In genomic region chr11:33594188-33594587, GRCh38 we compare ENCODE assay signal across 39 cellular contexts.
"Had no signal": no experiment of that assay in that cellular context is flagged by ENCODE, and none has a peak within 500 bp of the region (broad histone marks: within the 10 kb centered on the region; RNA-seq: fewer than 3 reads in every experiment).

No MANE protein-coding gene starts in this region.

- H3K4me3 Mint-ChIP-seq: activated naive CD4-positive, alpha-beta T cell treated with anti-CD3 and anti-CD28 coated beads for 36 hours; activated naive CD4-positive, alpha-beta T cell treated with anti-CD3 and anti-CD28 coated beads, Interleukin-2, amount 10 ng/mL, durations not matched to agents 7 days and 5 days; activated naive CD4-positive, alpha-beta T cell treated with anti-CD3 and anti-CD28 coated beads, Interleukin-2, amount 50 U/mL, for 24 hours; activated naive CD8-positive, alpha-beta T cell; activated naive CD8-positive, alpha-beta T cell treated with anti-CD3 and anti-CD28 coated beads for 36 hours; activated naive CD8-positive, alpha-beta T cell treated with anti-CD3 and anti-CD28 coated beads, Interleukin-2, amount 10 ng/mL, durations not matched to agents 7 days and 5 days; activated naive CD8-positive, alpha-beta T cell treated with anti-CD3 and anti-CD28 coated beads, Interleukin-2, amount 50 U/mL, for 24 hours; activated T-cell treated with anti-CD3 and anti-CD28 coated beads, Interleukin-2, amount 50 U/mL, for 24 hours; activated T-cell treated with anti-CD3 and anti-CD28 coated beads, Interleukin-2, amount 50 U/mL, for 4 hours; activated T-cell treated with anti-CD3 and anti-CD28 coated beads, Interleukin-2, amount 50 U/mL, for 72 hours; activated T-helper 1 cell treated with anti-CD3 and anti-CD28 coated beads, Interleukin-12 subunit alpha, Interleukin-12 subunit beta, Interleukin-2, Interleukin-4 antibody, amounts not matched to agents 30 ng/mL and 10 ng/mL and 1 ng/mL, durations not matched to agents 14 hours and 24 hours and 36 hours; activated T-helper 17 cell treated with anti-CD3 and anti-CD28 coated beads, Interleukin-2, amount 50 U/mL, for 72 hours; brain; central memory CD8-positive, alpha-beta T cell had no signal

- H3K36me3 Mint-ChIP-seq: activated naive CD4-positive, alpha-beta T cell treated with anti-CD3 and anti-CD28 coated beads, Interleukin-2, amount 10 ng/mL, durations not matched to agents 7 days and 5 days; activated naive CD4-positive, alpha-beta T cell treated with anti-CD3 and anti-CD28 coated beads, Interleukin-2, amount 50 U/mL, for 24 hours; activated naive CD4-positive, alpha-beta T cell treated with anti-CD3 and anti-CD28 coated beads, Interleukin-2, amount 50 U/mL, for 72 hours; activated naive CD8-positive, alpha-beta T cell; activated naive CD8-positive, alpha-beta T cell treated with anti-CD3 and anti-CD28 coated beads for 36 hours; activated naive CD8-positive, alpha-beta T cell treated with anti-CD3 and anti-CD28 coated beads, Interleukin-2, amount 10 ng/mL, durations not matched to agents 7 days and 5 days had no signal

- ATAC-seq: activated naive CD4-positive, alpha-beta T cell treated with anti-CD3 and anti-CD28 coated beads, Interleukin-2, amount 50 U/mL, for 72 hours; activated naive CD8-positive, alpha-beta T cell treated with anti-CD3 and anti-CD28 coated beads, Interleukin-2, amount 50 U/mL, for 24 hours; activated T-cell treated with anti-CD3 and anti-CD28 coated beads, Interleukin-2, amount 50 U/mL, for 4 hours; activated T-cell treated with anti-CD3 and anti-CD28 coated beads, Interleukin-2, amount 50 U/mL, for 72 hours; activated T-helper 17 cell treated with anti-CD3 and anti-CD28 coated beads, Interleukin-2, amount 50 U/mL, for 72 hours; body of pancreas had no signal

- H3K9me3 Mint-ChIP-seq: activated naive CD4-positive, alpha-beta T cell treated with anti-CD3 and anti-CD28 coated beads, Interleukin-2, amount 10 ng/mL, durations not matched to agents 7 days and 5 days; activated naive CD4-positive, alpha-beta T cell treated with anti-CD3 and anti-CD28 coated beads, Interleukin-2, amount 50 U/mL, for 24 hours; activated naive CD4-positive, alpha-beta T cell treated with anti-CD3 and anti-CD28 coated beads, Interleukin-2, amount 50 U/mL, for 72 hours; activated T-cell treated with anti-CD3 and anti-CD28 coated beads, Interleukin-2, amount 50 U/mL, for 4 hours; activated T-helper 1 cell treated with anti-CD3 and anti-CD28 coated beads, Interleukin-12 subunit alpha, Interleukin-12 subunit beta, Interleukin-2, Interleukin-4 antibody, amounts not matched to agents 30 ng/mL and 10 ng/mL and 1 ng/mL, durations not matched to agents 14 hours and 24 hours and 36 hours; activated T-helper 17 cell treated with anti-CD3 and anti-CD28 coated beads, Interleukin-2, amount 50 U/mL, for 72 hours; activated T-helper 2 cell treated with anti-CD3 and anti-CD28 coated beads, Interferon-gamma antibody, Interleukin-2, Interleukin-4, amounts not matched to agents 10 μg/mL and 5 μg/mL and 100 μg/mL, durations not matched to agents 14 hours and 24 hours and 36 hours; brain; central memory CD8-positive, alpha-beta T cell had no signal

- H3K27ac Mint-ChIP-seq: activated naive CD4-positive, alpha-beta T cell treated with anti-CD3 and anti-CD28 coated beads for 36 hours; activated naive CD4-positive, alpha-beta T cell treated with anti-CD3 and anti-CD28 coated beads, Interleukin-2, amount 10 ng/mL, durations not matched to agents 7 days and 5 days; activated naive CD4-positive, alpha-beta T cell treated with anti-CD3 and anti-CD28 coated beads, Interleukin-2, amount 50 U/mL, for 24 hours; activated naive CD4-positive, alpha-beta T cell treated with anti-CD3 and anti-CD28 coated beads, Interleukin-2, amount 50 U/mL, for 72 hours; activated naive CD8-positive, alpha-beta T cell; activated naive CD8-positive, alpha-beta T cell treated with anti-CD3 and anti-CD28 coated beads for 36 hours; activated naive CD8-positive, alpha-beta T cell treated with anti-CD3 and anti-CD28 coated beads, Interleukin-2, amount 10 ng/mL, durations not matched to agents 7 days and 5 days; activated naive CD8-positive, alpha-beta T cell treated with anti-CD3 and anti-CD28 coated beads, Interleukin-2, amount 50 U/mL, for 24 hours; activated T-cell treated with anti-CD3 and anti-CD28 coated beads, Interleukin-2, amount 50 U/mL, for 24 hours; activated T-cell treated with anti-CD3 and anti-CD28 coated beads, Interleukin-2, amount 50 U/mL, for 72 hours; activated T-helper 1 cell treated with anti-CD3 and anti-CD28 coated beads, Interleukin-12 subunit alpha, Interleukin-12 subunit beta, Interleukin-2, Interleukin-4 antibody, amounts not matched to agents 30 ng/mL and 10 ng/mL and 1 ng/mL, durations not matched to agents 14 hours and 24 hours and 36 hours; activated T-helper 17 cell treated with anti-CD3 and anti-CD28 coated beads, Interleukin-2, amount 50 U/mL, for 72 hours; activated T-helper 2 cell treated with anti-CD3 and anti-CD28 coated beads, Interferon-gamma antibody, Interleukin-2, Interleukin-4, amounts not matched to agents 10 μg/mL and 5 μg/mL and 100 μg/mL, durations not matched to agents 14 hours and 24 hours and 36 hours; brain had no signal

- H3K27me3 ChIP-seq: adrenal gland, ascending aorta, body of pancreas, brain microvascular endothelial cell, breast epithelium, cardiac muscle cell had no signal

- H3K9me3 ChIP-seq: ascending aorta had no signal

- DNase-seq: activated effector memory CD4-positive, alpha-beta T cell treated with anti-CD3 and anti-CD28 coated beads, Interleukin-2, amount 50 U/mL, for 16 hours; activated effector memory CD4-positive, alpha-beta T cell treated with Interleukin-2 at 50 U/mL for 16 hours; activated gamma-delta T cell; activated gamma-delta T cell treated with Interleukin-2 at 50 U/mL for 16 hours; activated naive CD4-positive, alpha-beta T cell; activated naive CD4-positive, alpha-beta T cell treated with anti-CD3 and anti-CD28 coated beads for 36 hours; activated naive CD4-positive, alpha-beta T cell treated with anti-CD3 and anti-CD28 coated beads, Interleukin-2, amount 10 ng/mL, durations not matched to agents 7 days and 5 days; activated naive CD4-positive, alpha-beta T cell treated with anti-CD3 and anti-CD28 coated beads, Interleukin-2, amount 50 U/mL, for 16 hours; activated naive CD4-positive, alpha-beta T cell treated with Interleukin-2 at 50 U/mL for 16 hours; activated naive CD8-positive, alpha-beta T cell treated with anti-CD3 and anti-CD28 coated beads for 36 hours; activated naive CD8-positive, alpha-beta T cell treated with anti-CD3 and anti-CD28 coated beads, Interleukin-2, amount 10 ng/mL, durations not matched to agents 7 days and 5 days; activated naive CD8-positive, alpha-beta T cell treated with anti-CD3 and anti-CD28 coated beads, Interleukin-2, amount 50 U/mL, for 24 hours; activated T-cell treated with anti-CD3 and anti-CD28 coated beads, Interleukin-2, amount 50 U/mL, for 24 hours; activated T-cell treated with anti-CD3 and anti-CD28 coated beads, Interleukin-2, amount 50 U/mL, for 4 hours; activated T-cell treated with anti-CD3 and anti-CD28 coated beads, Interleukin-2, amount 50 U/mL, for 48 hours; activated T-cell treated with anti-CD3 and anti-CD28 coated beads, Interleukin-2, amount 50 U/mL, for 72 hours; adrenal gland; amniotic stem cell; amygdala; anterior cingulate cortex; aorta; body of pancreas; brain microvascular endothelial cell; caudate nucleus; central memory CD4-positive, alpha-beta T cell; cerebellar nuclear complex had no signal

- H3K27ac ChIP-seq: adrenal gland, ascending aorta, body of pancreas, brain microvascular endothelial cell, breast epithelium, cardiac muscle cell had no signal

- H3K36me3 ChIP-seq: adrenal gland, ascending aorta, breast epithelium, cardiac muscle cell had no signal

- H3K4me3 ChIP-seq: adrenal gland, ascending aorta, body of pancreas, breast epithelium, cardiac muscle cell had no signal

- H3K4me1 ChIP-seq: adrenal gland, ascending aorta, body of pancreas, breast epithelium had no signal

- FAIRE-seq: astrocyte, bronchial epithelial cell had no signal

- H3K4me1 Mint-ChIP-seq: activated naive CD4-positive, alpha-beta T cell treated with anti-CD3 and anti-CD28 coated beads, Interleukin-2, amount 10 ng/mL, durations not matched to agents 7 days and 5 days; activated naive CD4-positive, alpha-beta T cell treated with anti-CD3 and anti-CD28 coated beads, Interleukin-2, amount 50 U/mL, for 24 hours; activated naive CD8-positive, alpha-beta T cell treated with anti-CD3 and anti-CD28 coated beads for 36 hours; activated naive CD8-positive, alpha-beta T cell treated with anti-CD3 and anti-CD28 coated beads, Interleukin-2, amount 10 ng/mL, durations not matched to agents 7 days and 5 days; activated naive CD8-positive, alpha-beta T cell treated with anti-CD3 and anti-CD28 coated beads, Interleukin-2, amount 50 U/mL, for 24 hours; activated T-helper 17 cell treated with anti-CD3 and anti-CD28 coated beads, Interleukin-2, amount 50 U/mL, for 72 hours; central memory CD8-positive, alpha-beta T cell had no signal
